Comparison of ENCODE assay signal across 10 cellular contexts in the genomic region with DNA sequence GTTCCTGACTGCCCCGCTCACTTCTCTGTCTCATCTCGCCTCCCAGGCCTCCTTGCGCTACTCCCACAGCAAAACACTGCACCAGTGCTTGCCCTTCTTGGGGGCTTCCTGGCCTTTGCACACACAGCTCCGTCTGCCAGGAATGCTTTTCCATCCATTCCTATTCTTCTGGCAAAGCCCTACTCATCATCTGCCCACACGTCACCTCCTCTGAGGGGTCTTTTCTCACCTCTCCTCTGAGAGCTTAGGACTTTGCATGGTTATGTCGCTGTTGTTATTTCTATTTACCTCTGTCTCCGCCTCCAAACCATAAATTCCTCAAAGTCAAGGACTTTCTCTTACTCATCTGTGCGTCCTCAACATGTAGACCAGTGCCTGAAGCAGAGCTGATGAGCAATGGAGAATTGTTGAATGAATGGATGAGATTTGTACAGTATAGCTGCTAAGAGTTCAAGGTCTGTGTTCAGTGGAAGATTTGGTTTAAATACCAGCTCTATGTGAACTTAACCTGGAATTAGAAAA. TPM values are rescaled to one million over a fixed set of nuclear protein-coding genes. Genes with fewer than 3 reads are reported as not detected.
DNase-seq lines count a peak whose midpoint lies in the region; ATAC-seq and TF ChIP-seq lines count a peak whose summit lies in the region.
"Had no signal": no experiment of that assay in that cellular context is flagged by ENCODE, and none has a peak within 500 bp of the region (broad histone marks: within the 10 kb centered on the region; RNA-seq: fewer than 3 reads in every experiment).

No MANE protein-coding gene starts in this region.

- H3K27ac Mint-ChIP-seq in CD8-positive, alpha-beta memory T cell: peak overlapping the region in 3 of 8 donors; percentile 75 to 92 (median 82)

- H3K4me2 ChIP-seq in neural cell (ENCODE audit: low read length): no peak overlapping the region

- H3K27ac ChIP-seq in right atrium auricular region: peak overlapping the region; percentile 92 to 99
- peak overlapping the region; percentile 82 to 88 for H3K27ac ChIP-seq in coronary artery
- H3K27ac ChIP-seq in neural cell (ENCODE audit: low read length): peak overlapping the region; percentile 38
- H3K27ac ChIP-seq in vagina: peak overlapping the region; percentile 93
- H3K27ac ChIP-seq in CD8-positive, alpha-beta memory T cell (ENCODE audit: low read depth, low read length): no peak overlapping the region
- H3K27ac ChIP-seq: HL-60 had no signal

- peaks cover 33 to 45% (median 34%) of the 10 kb centered on the region in 3 donors for H3K4me1 Mint-ChIP-seq in CD8-positive, alpha-beta memory T cell

- CTCF ChIA-PET in CD8-positive, alpha-beta memory T cell (lab: Charles Lee): interaction anchor here (1.1 to 30.7 kb wide), 5 partner anchors 10 to 61 kb away, joined by 3 to 775 read pairs (median 51); a partner anchor contains a TSS

- ATAC-seq in left cardiac atrium: no peak
- ATAC-seq in GM21367 (IDR thresholded peaks at IDR 0.05; ENCODE audit: unreplicated experiment): no peak

- peak overlapping the region; percentile 44 for H3K9ac ChIP-seq in neural cell (ENCODE audit: low read length)

- H3K9me3 ChIP-seq in right atrium auricular region (no peaks in the 10 kb centered on the region), neural cell (ENCODE audit: low read length) (no peaks in the 10 kb centered on the region), vagina (no peaks in the 10 kb centered on the region)
- H3K9me3 ChIP-seq in CD8-positive, alpha-beta memory T cell (ENCODE audit: low read length): no peaks in the 10 kb centered on the region

- H3K4me3 ChIP-seq in right atrium auricular region (no peak overlapping the region), coronary artery (peak overlapping the region; percentile 30), neural cell (ENCODE audit: low read length) (no peak overlapping the region), vagina (peak overlapping the region in 1 of 2 donors; percentile 32)
- no peak overlapping the region for H3K4me3 ChIP-seq in CD8-positive, alpha-beta memory T cell (ENCODE audit: low read length)

- peaks cover 0 to 88% of the 10 kb centered on the region in 2 donors for H3K4me1 ChIP-seq in right atrium auricular region
- peaks cover 68% of the 10 kb centered on the region for H3K4me1 ChIP-seq in vagina
- H3K4me1 ChIP-seq in CD8-positive, alpha-beta memory T cell (ENCODE audit: insufficient read depth, low read length): peaks cover 34% of the 10 kb centered on the region

- H3K36me3 Mint-ChIP-seq in CD8-positive, alpha-beta memory T cell: no peaks in the 10 kb centered on the region

- H3K79me2 ChIP-seq in neural cell (replicated peaks; ENCODE audit: insufficient read depth, low read length): no peaks in the 10 kb centered on the region

- H3K36me3 ChIP-seq in right atrium auricular region: no peaks in the 10 kb centered on the region
- H3K36me3 ChIP-seq in neural cell (ENCODE audit: insufficient read depth, low read length): no peaks in the 10 kb centered on the region
- no peaks in the 10 kb centered on the region for H3K36me3 ChIP-seq in vagina
- H3K36me3 ChIP-seq in CD8-positive, alpha-beta memory T cell (ENCODE audit: insufficient read depth, low read length): no peaks in the 10 kb centered on the region

- H3K27me3 Mint-ChIP-seq in CD8-positive, alpha-beta memory T cell: no peaks in the 10 kb centered on the region

- no peaks in the 10 kb centered on the region for H4K20me1 ChIP-seq in neural cell (ENCODE audit: insufficient read depth)

- intact Hi-C loops in left cardiac atrium (cut with DNase I) (loop anchor here (2.0 to 10.0 kb wide), 2 partner anchors 28 to 206 kb away; no protein-coding TSS in a partner anchor), vagina (cut with DNase I) (loop anchor here (5.0 kb wide), 1 partner anchor 188 kb away; no protein-coding TSS in a partner anchor)

- TF ChIP-seq CTCF in right atrium auricular region (IDR thresholded peaks at IDR 0.05): no peak
- no peak for TF ChIP-seq CTCF in coronary artery (IDR thresholded peaks at IDR 0.05)
- no peak for TF ChIP-seq CTCF in neural cell (IDR thresholded peaks at IDR 0.05; ENCODE audit: poor library complexity, severe bottlenecking)
- no peak for TF ChIP-seq CTCF in vagina (IDR thresholded peaks at IDR 0.05)

- no peak for DNase-seq in right atrium auricular region (ENCODE audit: low spot score)
- no peak for DNase-seq in left cardiac atrium
- DNase-seq in coronary artery (ENCODE audit: low spot score): no peak
- DNase-seq in vagina (ENCODE audit: extremely low spot score in 2 of 2): no peak
- DNase-seq in CD8-positive, alpha-beta memory T cell: no peak
- no peak for DNase-seq in NCI-H2227 (lab: John Stamatoyannopoulos, UW; ENCODE audit: unreplicated experiment)
- DNase-seq: Calu3 had no signal

- peak overlapping the region in 1 of 7 donors; percentile 28 for H3K4me3 Mint-ChIP-seq in CD8-positive, alpha-beta memory T cell

- TF ChIP-seq RAD21 in neural cell (conservative IDR thresholded peaks at IDR 0.05): no peak

- no peaks in the 10 kb centered on the region for H3K27me3 ChIP-seq in right atrium auricular region
- H3K27me3 ChIP-seq in neural cell (ENCODE audit: insufficient read depth, low read depth, low read length): no peaks in the 10 kb centered on the region
- no peaks in the 10 kb centered on the region for H3K27me3 ChIP-seq in vagina
- no peaks in the 10 kb centered on the region for H3K27me3 ChIP-seq in CD8-positive, alpha-beta memory T cell (ENCODE audit: insufficient read depth, low read length, poor library complexity, severe bottlenecking)

- no peak overlapping the region for H2AFZ ChIP-seq in neural cell (ENCODE audit: low read depth, low read length)

- no peaks in the 10 kb centered on the region for H3F3A ChIP-seq in neural cell (ENCODE audit: insufficient read depth, low read length, poor library complexity, severe bottlenecking)

- POLR2A ChIA-PET in CD8-positive, alpha-beta memory T cell (lab: Charles Lee): no interaction called here

- H3K9me3 Mint-ChIP-seq in CD8-positive, alpha-beta memory T cell: no peaks in the 10 kb centered on the region

- no peaks in the 10 kb centered on the region for H3K9me2 ChIP-seq in neural cell (ENCODE audit: insufficient read depth, low read length)

- no peak for TF ChIP-seq POLR2A in vagina (IDR thresholded peaks at IDR 0.05)

- no peak for TF ChIP-seq EP300 in neural cell (conservative IDR thresholded peaks at IDR 0.05; ENCODE audit: poor library complexity, severe bottlenecking)

TF ChIP-seq in neural cell, 6 proteins besides CTCF, POLR2A, EP300 and RAD21:
- TF ChIP-seq SMC3 (conservative IDR thresholded peaks at IDR 0.05; ENCODE audit: poor library complexity) (no peak), MXI1 (conservative IDR thresholded peaks at IDR 0.05; ENCODE audit: poor library complexity, severe bottlenecking) (no peak), POLR2AphosphoS5 (IDR thresholded peaks at IDR 0.05) (peak; percentile 3), TAF1 (IDR thresholded peaks at IDR 0.05; ENCODE audit: low read depth) (no peak), EZH2 (IDR thresholded peaks at IDR 0.05; ENCODE audit: borderline replicate concordance, insufficient read depth, low read length, poor library complexity, severe bottlenecking) (no peak)
- TF ChIP-seq, protein P1, sequence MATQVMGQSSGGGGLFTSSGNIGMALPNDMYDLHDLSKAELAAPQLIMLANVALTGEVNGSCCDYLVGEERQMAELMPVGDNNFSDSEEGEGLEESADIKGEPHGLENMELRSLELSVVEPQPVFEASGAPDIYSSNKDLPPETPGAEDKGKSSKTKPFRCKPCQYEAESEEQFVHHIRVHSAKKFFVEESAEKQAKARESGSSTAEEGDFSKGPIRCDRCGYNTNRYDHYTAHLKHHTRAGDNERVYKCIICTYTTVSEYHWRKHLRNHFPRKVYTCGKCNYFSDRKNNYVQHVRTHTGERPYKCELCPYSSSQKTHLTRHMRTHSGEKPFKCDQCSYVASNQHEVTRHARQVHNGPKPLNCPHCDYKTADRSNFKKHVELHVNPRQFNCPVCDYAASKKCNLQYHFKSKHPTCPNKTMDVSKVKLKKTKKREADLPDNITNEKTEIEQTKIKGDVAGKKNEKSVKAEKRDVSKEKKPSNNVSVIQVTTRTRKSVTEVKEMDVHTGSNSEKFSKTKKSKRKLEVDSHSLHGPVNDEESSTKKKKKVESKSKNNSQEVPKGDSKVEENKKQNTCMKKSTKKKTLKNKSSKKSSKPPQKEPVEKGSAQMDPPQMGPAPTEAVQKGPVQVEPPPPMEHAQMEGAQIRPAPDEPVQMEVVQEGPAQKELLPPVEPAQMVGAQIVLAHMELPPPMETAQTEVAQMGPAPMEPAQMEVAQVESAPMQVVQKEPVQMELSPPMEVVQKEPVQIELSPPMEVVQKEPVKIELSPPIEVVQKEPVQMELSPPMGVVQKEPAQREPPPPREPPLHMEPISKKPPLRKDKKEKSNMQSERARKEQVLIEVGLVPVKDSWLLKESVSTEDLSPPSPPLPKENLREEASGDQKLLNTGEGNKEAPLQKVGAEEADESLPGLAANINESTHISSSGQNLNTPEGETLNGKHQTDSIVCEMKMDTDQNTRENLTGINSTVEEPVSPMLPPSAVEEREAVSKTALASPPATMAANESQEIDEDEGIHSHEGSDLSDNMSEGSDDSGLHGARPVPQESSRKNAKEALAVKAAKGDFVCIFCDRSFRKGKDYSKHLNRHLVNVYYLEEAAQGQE (IDR thresholded peaks at IDR 0.05; ENCODE audit: borderline replicate concordance): no peak

RNA-seq across cellular contexts. Expression of a gene that starts 26.4 kb away (rescaled TPM):
- total RNA-seq in right atrium auricular region: 100 to 1,000 TPM; 132 to 254 TPM
- total RNA-seq in left cardiac atrium: 100 to 1,000 TPM; 187 to 259 TPM
- polyA plus RNA-seq in neural cell: 2.4 and 4.1 TPM in 2 replicates
- 7.8 and 9.0 TPM in 2 replicates for polyA minus RNA-seq in neural cell
- total RNA-seq in vagina: 191 TPM
- 100 to 1,000 TPM in 1 of 2 experiments, 10 to 100 TPM in 1; 97.8 to 102 TPM for total RNA-seq in CD8-positive, alpha-beta memory T cell
- polyA plus RNA-seq in CD8-positive, alpha-beta memory T cell: 138 TPM

RNA-seq across cellular contexts. Expression of a gene that starts 49.5 kb away (rescaled TPM):
- total RNA-seq in right atrium auricular region: not detected
- total RNA-seq in left cardiac atrium: 1 to 10 TPM in 1 of 2 donors, under 1 TPM in 1; 0.63 to 1.3 TPM
- not detected in 2 replicates for polyA plus RNA-seq in neural cell
- polyA minus RNA-seq in neural cell: not detected in 2 replicates
- total RNA-seq in vagina: not detected
- total RNA-seq in CD8-positive, alpha-beta memory T cell: under 1 TPM in 1 of 2 experiments, not detected in 1; 0.07 TPM
- not detected for polyA plus RNA-seq in CD8-positive, alpha-beta memory T cell
- total RNA-seq: Calu3 had no signal
